35 cellular contexts compared by ENCODE assay signal in the genomic region with DNA sequence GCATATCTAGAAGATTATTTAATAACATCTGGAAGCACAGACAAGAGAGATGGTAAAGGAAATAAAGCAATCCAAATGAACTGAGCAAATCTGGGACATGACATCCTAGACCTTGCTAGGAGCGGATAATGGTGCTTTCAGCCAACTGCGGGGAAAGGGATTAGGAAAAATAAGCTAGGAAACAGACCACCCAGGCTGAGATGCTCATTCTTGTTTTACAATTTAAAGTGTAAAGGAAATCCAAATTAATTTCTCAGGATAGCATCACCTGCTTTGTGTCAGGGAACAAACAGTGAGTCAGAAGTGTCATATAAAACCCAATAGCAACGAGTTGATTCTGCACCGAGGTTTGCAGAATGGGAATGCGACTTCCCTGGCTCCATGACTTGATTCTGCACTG.
"Had no signal": no experiment of that assay in that cellular context is flagged by ENCODE, and none has a peak within 500 bp of the region (broad histone marks: within the 10 kb centered on the region; RNA-seq: fewer than 3 reads in every experiment).

No MANE protein-coding gene starts in this region.

- H3K9me3 Mint-ChIP-seq: activated naive CD4-positive, alpha-beta T cell treated with anti-CD3 and anti-CD28 coated beads for 36 hours; activated naive CD4-positive, alpha-beta T cell treated with anti-CD3 and anti-CD28 coated beads, Interleukin-2, amount 50 U/mL, for 24 hours; activated naive CD8-positive, alpha-beta T cell treated with anti-CD3 and anti-CD28 coated beads for 36 hours; activated naive CD8-positive, alpha-beta T cell treated with anti-CD3 and anti-CD28 coated beads, Interleukin-2, amount 50 U/mL, for 24 hours; activated T-helper 1 cell treated with anti-CD3 and anti-CD28 coated beads, Interleukin-12 subunit alpha, Interleukin-12 subunit beta, Interleukin-2, Interleukin-4 antibody, amounts not matched to agents 30 ng/mL and 10 ng/mL and 1 ng/mL, durations not matched to agents 14 hours and 24 hours and 36 hours; T-helper 2 cell treated with Interferon-gamma antibody and Interleukin-4, amounts not matched to agents 5 μg/mL and 100 μg/mL, for 36 hours had no signal

- H3K27me3 Mint-ChIP-seq: activated CD4-positive, alpha-beta memory T cell treated with anti-CD3 and anti-CD28 coated beads for 36 hours; activated naive CD4-positive, alpha-beta T cell treated with anti-CD3 and anti-CD28 coated beads, Interleukin-2, amount 50 U/mL, for 24 hours; activated naive CD8-positive, alpha-beta T cell treated with anti-CD3 and anti-CD28 coated beads for 36 hours; activated naive CD8-positive, alpha-beta T cell treated with anti-CD3 and anti-CD28 coated beads, Interleukin-2, amount 50 U/mL, for 24 hours; effector memory CD8-positive, alpha-beta T cell; T-helper 17 cell had no signal

- H3K9me3 ChIP-seq: adrenal gland, body of pancreas, esophagus muscularis mucosa, gastrocnemius medialis, heart left ventricle had no signal

- ATAC-seq: activated CD4-positive, alpha-beta T cell treated with anti-CD3 and anti-CD28 coated beads for 36 hours; activated CD8-positive, alpha-beta memory T cell treated with anti-CD3 and anti-CD28 coated beads, Interleukin-2, amount 10 ng/mL, durations not matched to agents 7 days and 5 days; activated CD8-positive, alpha-beta T cell treated with anti-CD3 and anti-CD28 coated beads, Interleukin-2, amount 10 ng/mL, durations not matched to agents 7 days and 5 days; activated naive CD8-positive, alpha-beta T cell treated with anti-CD3 and anti-CD28 coated beads, Interleukin-2, amount 50 U/mL, for 24 hours; body of pancreas; effector memory CD8-positive, alpha-beta T cell; foreskin keratinocyte; gastrocnemius medialis; heart left ventricle; T-helper 17 cell had no signal

- H3K4me3 Mint-ChIP-seq: activated CD4-positive, alpha-beta memory T cell treated with anti-CD3 and anti-CD28 coated beads for 36 hours; activated CD4-positive, alpha-beta T cell treated with anti-CD3 and anti-CD28 coated beads for 36 hours; activated CD4-positive, alpha-beta T cell treated with anti-CD3 and anti-CD28 coated beads, Interleukin-2, amount 10 ng/mL, durations not matched to agents 24 days and 14 days; activated CD8-positive, alpha-beta memory T cell treated with anti-CD3 and anti-CD28 coated beads, Interleukin-2, amount 10 ng/mL, durations not matched to agents 7 days and 5 days; activated CD8-positive, alpha-beta T cell treated with anti-CD3 and anti-CD28 coated beads, Interleukin-2, amount 10 ng/mL, durations not matched to agents 7 days and 5 days; activated naive CD4-positive, alpha-beta T cell treated with anti-CD3 and anti-CD28 coated beads for 36 hours; activated naive CD4-positive, alpha-beta T cell treated with anti-CD3 and anti-CD28 coated beads, Interleukin-2, amount 50 U/mL, for 24 hours; activated naive CD8-positive, alpha-beta T cell treated with anti-CD3 and anti-CD28 coated beads for 36 hours; activated naive CD8-positive, alpha-beta T cell treated with anti-CD3 and anti-CD28 coated beads, Interleukin-2, amount 50 U/mL, for 24 hours; activated T-helper 1 cell treated with anti-CD3 and anti-CD28 coated beads, Interleukin-12 subunit alpha, Interleukin-12 subunit beta, Interleukin-2, Interleukin-4 antibody, amounts not matched to agents 30 ng/mL and 10 ng/mL and 1 ng/mL, durations not matched to agents 14 hours and 24 hours and 36 hours; effector memory CD8-positive, alpha-beta T cell; T-helper 17 cell; T-helper 2 cell treated with Interferon-gamma antibody and Interleukin-4, amounts not matched to agents 5 μg/mL and 100 μg/mL, for 36 hours had no signal

- H3K27ac Mint-ChIP-seq: activated CD4-positive, alpha-beta memory T cell treated with anti-CD3 and anti-CD28 coated beads for 36 hours; activated CD4-positive, alpha-beta T cell treated with anti-CD3 and anti-CD28 coated beads for 36 hours; activated CD4-positive, alpha-beta T cell treated with anti-CD3 and anti-CD28 coated beads, Interleukin-2, amount 10 ng/mL, durations not matched to agents 24 days and 14 days; activated CD8-positive, alpha-beta memory T cell treated with anti-CD3 and anti-CD28 coated beads, Interleukin-2, amount 10 ng/mL, durations not matched to agents 7 days and 5 days; activated CD8-positive, alpha-beta T cell treated with anti-CD3 and anti-CD28 coated beads, Interleukin-2, amount 10 ng/mL, durations not matched to agents 7 days and 5 days; activated naive CD4-positive, alpha-beta T cell treated with anti-CD3 and anti-CD28 coated beads for 36 hours; activated naive CD4-positive, alpha-beta T cell treated with anti-CD3 and anti-CD28 coated beads, Interleukin-2, amount 50 U/mL, for 24 hours; activated naive CD8-positive, alpha-beta T cell treated with anti-CD3 and anti-CD28 coated beads for 36 hours; activated naive CD8-positive, alpha-beta T cell treated with anti-CD3 and anti-CD28 coated beads, Interleukin-2, amount 50 U/mL, for 24 hours; activated T-helper 1 cell treated with anti-CD3 and anti-CD28 coated beads, Interleukin-12 subunit alpha, Interleukin-12 subunit beta, Interleukin-2, Interleukin-4 antibody, amounts not matched to agents 30 ng/mL and 10 ng/mL and 1 ng/mL, durations not matched to agents 14 hours and 24 hours and 36 hours; activated T-helper 2 cell treated with anti-CD3 and anti-CD28 coated beads, Interferon-gamma antibody, Interleukin-2, Interleukin-4, amounts not matched to agents 10 μg/mL and 5 μg/mL and 100 μg/mL, durations not matched to agents 14 hours and 24 hours and 36 hours; effector memory CD8-positive, alpha-beta T cell; T-helper 17 cell; T-helper 2 cell treated with Interferon-gamma antibody and Interleukin-4, amounts not matched to agents 5 μg/mL and 100 μg/mL, for 36 hours had no signal

- H3K27me3 ChIP-seq: adrenal gland, body of pancreas, esophagus muscularis mucosa, foreskin keratinocyte, gastrocnemius medialis had no signal

- H3K27ac ChIP-seq: adrenal gland, body of pancreas, esophagus muscularis mucosa, foreskin keratinocyte, gastrocnemius medialis, heart left ventricle had no signal

- H3K36me3 ChIP-seq: adrenal gland, esophagus muscularis mucosa, gastrocnemius medialis, heart left ventricle had no signal

- H3K4me1 ChIP-seq: body of pancreas, foreskin keratinocyte, gastrocnemius medialis had no signal

- H3K36me3 Mint-ChIP-seq: activated CD4-positive, alpha-beta memory T cell treated with anti-CD3 and anti-CD28 coated beads for 36 hours; activated CD8-positive, alpha-beta memory T cell treated with anti-CD3 and anti-CD28 coated beads, Interleukin-2, amount 10 ng/mL, durations not matched to agents 7 days and 5 days; activated naive CD8-positive, alpha-beta T cell treated with anti-CD3 and anti-CD28 coated beads for 36 hours had no signal

- H3K4me3 ChIP-seq: adrenal gland, body of pancreas, esophagus muscularis mucosa, gastrocnemius medialis, heart left ventricle had no signal

- DNase-seq: activated CD4-positive, alpha-beta memory T cell treated with anti-CD3 and anti-CD28 coated beads for 36 hours; activated CD4-positive, alpha-beta T cell treated with anti-CD3 and anti-CD28 coated beads for 36 hours; activated CD4-positive, alpha-beta T cell treated with anti-CD3 and anti-CD28 coated beads, Interleukin-2, amount 10 ng/mL, durations not matched to agents 24 days and 14 days; activated CD4-positive, CD25-positive, alpha-beta regulatory T cell; activated CD4-positive, CD25-positive, alpha-beta regulatory T cell treated with anti-CD3 and anti-CD28 coated beads, Interleukin-2, amount 50 U/mL, for 72 hours; activated CD8-positive, alpha-beta memory T cell treated with anti-CD3 and anti-CD28 coated beads, Interleukin-2, amount 10 ng/mL, durations not matched to agents 7 days and 5 days; activated CD8-positive, alpha-beta memory T cell treated with anti-CD3 and anti-CD28 coated beads, Interleukin-2, amount 50 U/mL, for 4 hours; activated CD8-positive, alpha-beta T cell treated with anti-CD3 and anti-CD28 coated beads, Interleukin-2, amount 10 ng/mL, durations not matched to agents 7 days and 5 days; activated effector memory CD4-positive, alpha-beta T cell treated with anti-CD3 and anti-CD28 coated beads, Interleukin-2, amount 50 U/mL, for 16 hours; activated naive CD4-positive, alpha-beta T cell treated with anti-CD3 and anti-CD28 coated beads for 36 hours; activated naive CD8-positive, alpha-beta T cell treated with anti-CD3 and anti-CD28 coated beads for 36 hours; activated naive CD8-positive, alpha-beta T cell treated with anti-CD3 and anti-CD28 coated beads, Interleukin-2, amount 50 U/mL, for 24 hours; activated T-cell treated with anti-CD3 and anti-CD28 coated beads, Interleukin-2, amount 50 U/mL, for 1 hour; activated T-cell treated with anti-CD3 and anti-CD28 coated beads, Interleukin-2, amount 50 U/mL, for 48 hours; adrenal gland; amygdala; aorta; body of pancreas; caudate nucleus; cortex of kidney; dermis blood vessel endothelial cell; effector CD4-positive, alpha-beta T cell; effector memory CD8-positive, alpha-beta T cell; erythroblast; foreskin keratinocyte; gastrocnemius medialis; glutamatergic neuron; heart left ventricle; T-helper 17 cell; T1000 had no signal
